Comparison of ENCODE assay signal across 22 cellular contexts in genomic region chr20:59157961-59158541, GRCh38. TPM values are rescaled to one million over a fixed set of nuclear protein-coding genes. Genes with fewer than 3 reads are reported as not detected.
DNase-seq lines count a peak whose midpoint lies in the region; ATAC-seq lines count a peak whose summit lies in the region.
"Had no signal": no experiment of that assay in that cellular context is flagged by ENCODE, and none has a peak within 500 bp of the region (broad histone marks: within the 10 kb centered on the region; RNA-seq: fewer than 3 reads in every experiment).

No MANE protein-coding gene starts in this region.

- H3K4me1 ChIP-seq in subcutaneous abdominal adipose tissue (ENCODE audit: control insufficient read depth in 5 of 5, insufficient read depth in 5 of 5, low read length in 5 of 5) = peaks cover 0 to 24% (median 19%) of the 10 kb centered on the region in 5 donors
- H3K4me1 ChIP-seq: body of pancreas, parathyroid adenoma, transverse colon had no signal

- no peak overlapping the region for H3K27ac ChIP-seq in subcutaneous abdominal adipose tissue (ENCODE audit: low read depth, low read length)
- H3K27ac ChIP-seq: body of pancreas, parathyroid adenoma, sigmoid colon, transverse colon had no signal

- H3K9me3 Mint-ChIP-seq in activated naive CD8-positive, alpha-beta T cell (ENCODE audit: low read depth) = no peaks in the 10 kb centered on the region
- no peaks in the 10 kb centered on the region for H3K9me3 Mint-ChIP-seq in activated naive CD8-positive, alpha-beta T cell treated with anti-CD3 and anti-CD28 coated beads for 36 hours

- H3K9ac ChIP-seq in subcutaneous abdominal adipose tissue (ENCODE audit: low read length in 5 of 5) = no peak overlapping the region
- H3K9ac ChIP-seq: parathyroid adenoma had no signal

- peaks cover 93% of the 10 kb centered on the region for H3K4me1 Mint-ChIP-seq in activated naive CD8-positive, alpha-beta T cell (ENCODE audit: low read depth)
- H3K4me1 Mint-ChIP-seq in activated naive CD8-positive, alpha-beta T cell treated with anti-CD3 and anti-CD28 coated beads for 36 hours = peaks cover 81% of the 10 kb centered on the region

- H3K9me3 ChIP-seq in subcutaneous abdominal adipose tissue (ENCODE audit: control insufficient read depth in 5 of 5, low read length in 5 of 5) = no peaks in the 10 kb centered on the region
- H3K9me3 ChIP-seq: body of pancreas, sigmoid colon, transverse colon had no signal

- peaks cover 0 to 11% (median 6%) of the 10 kb centered on the region in 5 donors for H3K27me3 ChIP-seq in subcutaneous abdominal adipose tissue (ENCODE audit: control insufficient read depth in 5 of 5, insufficient read depth in 4 of 5, low read length in 5 of 5)
- H3K27me3 ChIP-seq: body of pancreas, sigmoid colon, transverse colon had no signal

- peak overlapping the region; percentile 73 for H3K27ac Mint-ChIP-seq in activated naive CD8-positive, alpha-beta T cell
- no peak overlapping the region for H3K27ac Mint-ChIP-seq in activated naive CD8-positive, alpha-beta T cell treated with anti-CD3 and anti-CD28 coated beads for 36 hours

- H3K4me3 Mint-ChIP-seq in activated naive CD8-positive, alpha-beta T cell = peak overlapping the region; percentile 10
- H3K4me3 Mint-ChIP-seq in activated naive CD8-positive, alpha-beta T cell treated with anti-CD3 and anti-CD28 coated beads for 36 hours = no peak overlapping the region

- H3K4me3 ChIP-seq in subcutaneous abdominal adipose tissue (ENCODE audit: low read depth in 1 of 5, low read length in 5 of 5) = peak overlapping the region in 3 of 5 donors; percentile 6 to 29 (median 19)
- H3K4me3 ChIP-seq: body of pancreas, coronary artery, sigmoid colon, transverse colon had no signal

- peaks cover 4% of the 10 kb centered on the region for H3K36me3 Mint-ChIP-seq in activated naive CD8-positive, alpha-beta T cell
- H3K36me3 Mint-ChIP-seq in activated naive CD8-positive, alpha-beta T cell treated with anti-CD3 and anti-CD28 coated beads for 36 hours = peaks cover 27% of the 10 kb centered on the region

- no peak for DNase-seq in activated naive CD8-positive, alpha-beta T cell treated with anti-CD3 and anti-CD28 coated beads for 36 hours
- DNase-seq in NCI-H460 (ENCODE audit: extremely low read depth, low read depth) (peak; percentile 48), cerebellar cortex (ENCODE audit: low spot score) (peak; percentile 24), globus pallidus (ENCODE audit: low spot score) (no peak), NOMO-1 treated with dmso at 0.1 percent for 144 hours (lab: John Stamatoyannopoulos, UW; ENCODE audit: unreplicated experiment) (no peak)
- DNase-seq: activated CD4-positive, alpha-beta T cell treated with anti-CD3 and anti-CD28 coated beads, Interleukin-2, amount 50 U/mL, for 48 hours; activated gamma-delta T cell treated with Interleukin-2 at 50 U/mL for 16 hours; body of pancreas; Calu3; EL; NCI-H2029 treated with DMSO at 0.1 percent for 48 hours; NK-92 treated with Interleukin-12 subunit alpha and Interleukin-12 subunit beta, amount 100 ng/mL, for 24 hours; RPMI8226; sigmoid colon; stimulated activated naive CD4-positive, alpha-beta T cell; transverse colon had no signal

- no peaks in the 10 kb centered on the region for H3K36me3 ChIP-seq in subcutaneous abdominal adipose tissue (ENCODE audit: control insufficient read depth in 5 of 5, insufficient read depth in 5 of 5, low read length in 5 of 5)
- H3K36me3 ChIP-seq: sigmoid colon, transverse colon had no signal

- H3K27me3 Mint-ChIP-seq in activated naive CD8-positive, alpha-beta T cell = no peaks in the 10 kb centered on the region
- H3K27me3 Mint-ChIP-seq in activated naive CD8-positive, alpha-beta T cell treated with anti-CD3 and anti-CD28 coated beads for 36 hours = no peaks in the 10 kb centered on the region

- ATAC-seq in GM18907 (IDR thresholded peaks at IDR 0.05; ENCODE audit: unreplicated experiment) = no peak
- ATAC-seq: body of pancreas had no signal

RNA-seq across cellular contexts. Expression of gene ZNF831, which starts 5.6 kb away (rescaled TPM):
- total RNA-seq in activated naive CD8-positive, alpha-beta T cell treated with anti-CD3 and anti-CD28 coated beads for 36 hours = 1 to 10 TPM; 6.5 to 6.9 TPM
- 0.37 and 0.40 TPM in 2 replicates for total RNA-seq in NCI-H460 (2014; rRNA removed; shearing (Covaris generic))
- 0.39 and 0.81 TPM in 2 replicates for polyA plus RNA-seq in NCI-H460 (2014; cell fraction: nucleus; rRNA removed)
- total RNA-seq: Calu3, myocyte had no signal

Comparison
In these comparisons a context has a peak if more than half of its experiments do, and no peak if none do; other contexts are left out.
1. DNase-seq: peak in NCI-H460 (single experiment) and cerebellar cortex (single experiment); none in activated naive CD8-positive, alpha-beta T cell treated with anti-CD3 and anti-CD28 coated beads for 36 hours (single experiment), globus pallidus (single experiment) and NOMO-1 treated with dmso at 0.1 percent for 144 hours (single experiment).